12 cellular contexts compared by ENCODE assay signal in genomic region chr3:141661229-141662196, GRCh38.
"Had no signal": no experiment of that assay in that cellular context is flagged by ENCODE, and none has a peak within 500 bp of the region (broad histone marks: within the 10 kb centered on the region; RNA-seq: fewer than 3 reads in every experiment).

No MANE protein-coding gene starts in this region.

- H3K27me3 ChIP-seq: ovary had no signal

- H3K36me3 ChIP-seq: ovary had no signal

- H3K9me3 ChIP-seq: ovary had no signal

- ATAC-seq: activated CD8-positive, alpha-beta memory T cell treated with anti-CD3 and anti-CD28 coated beads, Interleukin-2, amount 10 ng/mL, durations not matched to agents 7 days and 5 days; effector memory CD8-positive, alpha-beta T cell had no signal

- DNase-seq: activated CD4-positive, alpha-beta memory T cell treated with anti-CD3 and anti-CD28 coated beads, Interleukin-2, amount 10 ng/mL, durations not matched to agents 7 days and 5 days; activated CD4-positive, alpha-beta T cell treated with anti-CD3 and anti-CD28 coated beads for 48 hours; activated CD4-positive, CD25-positive, alpha-beta regulatory T cell; activated CD8-positive, alpha-beta memory T cell treated with anti-CD3 and anti-CD28 coated beads, Interleukin-2, amount 10 ng/mL, durations not matched to agents 7 days and 5 days; amniotic stem cell; effector memory CD8-positive, alpha-beta T cell; foreskin fibroblast; islet precursor cell; mammary epithelial cell; ovary; stimulated activated CD8-positive, alpha-beta memory T cell treated with anti-CD3 and anti-CD28 coated beads, Interleukin-4, amount 100 ng/mL, for 48 hours; stimulated activated naive CD4-positive, alpha-beta T cell had no signal
